Comparison of ENCODE assay signal across 27 cellular contexts in genomic region chr6:32849126-32849525, GRCh38. TPM values are rescaled to one million over a fixed set of nuclear protein-coding genes. Genes with fewer than 3 reads are reported as not detected.
DNase-seq lines count a peak whose midpoint lies in the region; ATAC-seq and TF ChIP-seq lines count a peak whose summit lies in the region.
"Had no signal": no experiment of that assay in that cellular context is flagged by ENCODE, and none has a peak within 500 bp of the region (broad histone marks: within the 10 kb centered on the region; RNA-seq: fewer than 3 reads in every experiment).

No MANE protein-coding gene starts in this region.

- no peak overlapping the region for H3K18ac ChIP-seq in mesendoderm (ENCODE audit: low read length)

- H3K36me3 Mint-ChIP-seq in activated CD4-positive, alpha-beta T cell treated with anti-CD3 and anti-CD28 coated beads, Interleukin-2, amount 10 ng/mL, durations not matched to agents 7 days and 5 days (ENCODE audit: low read depth), result peaks cover 84% of the 10 kb centered on the region
- H3K36me3 Mint-ChIP-seq in CD4-positive, alpha-beta memory T cell, result peaks cover 79 to 93% of the 10 kb centered on the region in 2 donors
- peaks cover 81% of the 10 kb centered on the region for H3K36me3 Mint-ChIP-seq in activated T-helper 1 cell treated with anti-CD3 and anti-CD28 coated beads, Interleukin-12 subunit alpha, Interleukin-12 subunit beta, Interleukin-2, Interleukin-4 antibody, amounts not matched to agents 30 ng/mL and 10 ng/mL and 1 ng/mL, durations not matched to agents 14 hours and 24 hours and 36 hours (ENCODE audit: low read depth)
- peaks cover 59% of the 10 kb centered on the region for H3K36me3 Mint-ChIP-seq in memory B cell

- intact Hi-C loops in CD4-positive, alpha-beta memory T cell (cut with micrococcal nuclease), result loop anchor here (10.0 kb wide), 1 partner anchor 1194 kb away; the partner anchor contains the start of genes APOM and BAG6
- intact Hi-C loops in activated T-helper 1 cell treated with anti-CD3 and anti-CD28 coated beads, Interleukin-12 subunit alpha, Interleukin-12 subunit beta, Interleukin-2, Interleukin-4 antibody, amounts not matched to agents 30 ng/mL and 10 ng/mL and 1 ng/mL, durations not matched to agents 14 hours and 24 hours and 36 hours (cut with micrococcal nuclease), result loop anchor here (10.0 kb wide), 1 partner anchor 566 kb away; the partner anchor contains the start of genes CUTA and PHF1
- intact Hi-C loops in stomach (cut with DNase I; ENCODE audit: low total_unique reads), result no loop called here

- TF ChIP-seq EP300 in stomach (IDR thresholded peaks at IDR 0.05), result no peak

- H3K79me2 ChIP-seq in mesendoderm (ENCODE audit: control insufficient read depth, insufficient read depth, low read length), result no peaks in the 10 kb centered on the region
- H3K79me2 ChIP-seq: parathyroid adenoma had no signal

- H3K4me2 ChIP-seq in mesendoderm (ENCODE audit: low read length), result no peak overlapping the region

- DNase-seq in activated CD4-positive, alpha-beta T cell treated with anti-CD3 and anti-CD28 coated beads, Interleukin-2, amount 10 ng/mL, durations not matched to agents 7 days and 5 days, result no peak
- no peak for DNase-seq in activated CD4-positive, alpha-beta T cell treated with anti-CD3 and anti-CD28 coated beads for 4 hours
- DNase-seq in CD4-positive, alpha-beta memory T cell, result no peak
- no peak for DNase-seq in activated T-helper 1 cell treated with anti-CD3 and anti-CD28 coated beads, Interleukin-12 subunit alpha, Interleukin-12 subunit beta, Interleukin-2, Interleukin-4 antibody, amounts not matched to agents 30 ng/mL and 10 ng/mL and 1 ng/mL, durations not matched to agents 14 hours and 24 hours and 36 hours (ENCODE audit: low spot score)
- DNase-seq in memory B cell (ENCODE audit: low spot score in 2 of 2) (no peak), NCI-H1105 (lab: John Stamatoyannopoulos, UW) (no peak), mesendoderm (no peak), stomach (no peak)
- DNase-seq: activated effector memory CD4-positive, alpha-beta T cell treated with anti-CD3 and anti-CD28 coated beads, Interleukin-2, amount 50 U/mL, for 16 hours; BE2C; central memory CD4-positive, alpha-beta T cell; heart left ventricle; left cardiac atrium; NCI-H1092; NCI-H1930; NCI-H226; NCI-H774; right cardiac atrium; SHP77; stimulated activated CD4-positive, alpha-beta T cell treated with anti-CD3 and anti-CD28 coated beads, Interleukin-12 subunit alpha, Interleukin-12 subunit beta, amount 100 ng/mL, for 4 hours had no signal

- TF ChIP-seq POLR2A in stomach (IDR thresholded peaks at IDR 0.05), result no peak

- no peak overlapping the region for H3K56ac ChIP-seq in mesendoderm (ENCODE audit: low read length)

- H3K4me3 ChIP-seq in CD4-positive, alpha-beta memory T cell (ENCODE audit: low read length in 2 of 2), result no peak overlapping the region
- H3K4me3 ChIP-seq in mesendoderm (ENCODE audit: low read length), result no peak overlapping the region
- H3K4me3 ChIP-seq in stomach, result peak overlapping the region in 1 of 4 donors; percentile 7
- H3K4me3 ChIP-seq: ascending aorta had no signal

- H3K27ac ChIP-seq in CD4-positive, alpha-beta memory T cell (ENCODE audit: low read depth, low read length), result peak overlapping the region; percentile 42
- no peak overlapping the region for H3K27ac ChIP-seq in mesendoderm (ENCODE audit: low read depth, low read length)
- H3K27ac ChIP-seq in stomach, result peak overlapping the region in 2 of 5 donors; percentile 3 to 7
- H3K27ac ChIP-seq: ascending aorta, epithelial cell of prostate, parathyroid adenoma had no signal

- H3K27me3 Mint-ChIP-seq in activated CD4-positive, alpha-beta T cell treated with anti-CD3 and anti-CD28 coated beads, Interleukin-2, amount 10 ng/mL, durations not matched to agents 7 days and 5 days, result no peaks in the 10 kb centered on the region
- no peaks in the 10 kb centered on the region for H3K27me3 Mint-ChIP-seq in CD4-positive, alpha-beta memory T cell
- no peaks in the 10 kb centered on the region for H3K27me3 Mint-ChIP-seq in activated T-helper 1 cell treated with anti-CD3 and anti-CD28 coated beads, Interleukin-12 subunit alpha, Interleukin-12 subunit beta, Interleukin-2, Interleukin-4 antibody, amounts not matched to agents 30 ng/mL and 10 ng/mL and 1 ng/mL, durations not matched to agents 14 hours and 24 hours and 36 hours (ENCODE audit: insufficient read depth)
- H3K27me3 Mint-ChIP-seq in memory B cell, result no peaks in the 10 kb centered on the region

- peaks cover 62% of the 10 kb centered on the region for H3K4me1 Mint-ChIP-seq in activated CD4-positive, alpha-beta T cell treated with anti-CD3 and anti-CD28 coated beads, Interleukin-2, amount 10 ng/mL, durations not matched to agents 7 days and 5 days
- H3K4me1 Mint-ChIP-seq in CD4-positive, alpha-beta memory T cell, result peaks cover 51 to 92% (median 63%) of the 10 kb centered on the region in 4 donors
- peaks cover 70% of the 10 kb centered on the region for H3K4me1 Mint-ChIP-seq in activated T-helper 1 cell treated with anti-CD3 and anti-CD28 coated beads, Interleukin-12 subunit alpha, Interleukin-12 subunit beta, Interleukin-2, Interleukin-4 antibody, amounts not matched to agents 30 ng/mL and 10 ng/mL and 1 ng/mL, durations not matched to agents 14 hours and 24 hours and 36 hours (ENCODE audit: low read depth)
- peaks cover 51% of the 10 kb centered on the region for H3K4me1 Mint-ChIP-seq in memory B cell

- no peak overlapping the region for H4K5ac ChIP-seq in mesendoderm (ENCODE audit: low read length)

- H3K36me3 ChIP-seq in CD4-positive, alpha-beta memory T cell (ENCODE audit: insufficient read depth, low read length), result peaks cover 66% of the 10 kb centered on the region
- H3K36me3 ChIP-seq in mesendoderm (ENCODE audit: control insufficient read depth, insufficient read depth, low read length), result no peaks in the 10 kb centered on the region
- peaks cover 34 to 71% (median 64%) of the 10 kb centered on the region in 4 donors for H3K36me3 ChIP-seq in stomach
- H3K36me3 ChIP-seq: BE2C had no signal

- peak overlapping the region; percentile 99 for H3K4me3 Mint-ChIP-seq in activated CD4-positive, alpha-beta T cell treated with anti-CD3 and anti-CD28 coated beads, Interleukin-2, amount 10 ng/mL, durations not matched to agents 7 days and 5 days
- peak overlapping the region; percentile 57 to 97 (median 82) for H3K4me3 Mint-ChIP-seq in CD4-positive, alpha-beta memory T cell
- peak overlapping the region; percentile 75 for H3K4me3 Mint-ChIP-seq in activated T-helper 1 cell treated with anti-CD3 and anti-CD28 coated beads, Interleukin-12 subunit alpha, Interleukin-12 subunit beta, Interleukin-2, Interleukin-4 antibody, amounts not matched to agents 30 ng/mL and 10 ng/mL and 1 ng/mL, durations not matched to agents 14 hours and 24 hours and 36 hours
- peak overlapping the region; percentile 12 for H3K4me3 Mint-ChIP-seq in memory B cell

- H3K27ac Mint-ChIP-seq in activated CD4-positive, alpha-beta T cell treated with anti-CD3 and anti-CD28 coated beads, Interleukin-2, amount 10 ng/mL, durations not matched to agents 7 days and 5 days, result peak overlapping the region; percentile 100
- peak overlapping the region; percentile 81 to 100 (median 91) for H3K27ac Mint-ChIP-seq in CD4-positive, alpha-beta memory T cell
- H3K27ac Mint-ChIP-seq in activated T-helper 1 cell treated with anti-CD3 and anti-CD28 coated beads, Interleukin-12 subunit alpha, Interleukin-12 subunit beta, Interleukin-2, Interleukin-4 antibody, amounts not matched to agents 30 ng/mL and 10 ng/mL and 1 ng/mL, durations not matched to agents 14 hours and 24 hours and 36 hours, result peak overlapping the region; percentile 65
- peak overlapping the region; percentile 9 for H3K27ac Mint-ChIP-seq in memory B cell
- H3K27ac Mint-ChIP-seq: nephron had no signal

- H3K9ac ChIP-seq in mesendoderm (ENCODE audit: low read length), result no peak overlapping the region
- H3K9ac ChIP-seq: parathyroid adenoma had no signal

- no peak overlapping the region for H4K8ac ChIP-seq in mesendoderm (ENCODE audit: low read depth, low read length)

- no CpG with 5 or more reads among the region's 6 CpGs for WGBS in mesendoderm (ENCODE audit: extremely low coverage, insufficient coverage, low lambda C conversion rate)
- 79 to 80% (median 80%) methylated on average over 6 of the region's 6 CpGs for WGBS in stomach, 5 donors

- no peak overlapping the region for H2BK5ac ChIP-seq in mesendoderm (ENCODE audit: low read length)

- no peak for TF ChIP-seq CTCF in stomach (IDR thresholded peaks at IDR 0.05)

- ATAC-seq in memory B cell (ENCODE audit: low read depth), result no peak
- ATAC-seq: heart left ventricle, HepG2, left cardiac atrium, right cardiac atrium had no signal

- no peak overlapping the region for H3K23ac ChIP-seq in mesendoderm (ENCODE audit: low read length)

- no peaks in the 10 kb centered on the region for H3K9me3 Mint-ChIP-seq in activated CD4-positive, alpha-beta T cell treated with anti-CD3 and anti-CD28 coated beads, Interleukin-2, amount 10 ng/mL, durations not matched to agents 7 days and 5 days
- no peaks in the 10 kb centered on the region for H3K9me3 Mint-ChIP-seq in CD4-positive, alpha-beta memory T cell
- H3K9me3 Mint-ChIP-seq in activated T-helper 1 cell treated with anti-CD3 and anti-CD28 coated beads, Interleukin-12 subunit alpha, Interleukin-12 subunit beta, Interleukin-2, Interleukin-4 antibody, amounts not matched to agents 30 ng/mL and 10 ng/mL and 1 ng/mL, durations not matched to agents 14 hours and 24 hours and 36 hours, result no peaks in the 10 kb centered on the region
- no peaks in the 10 kb centered on the region for H3K9me3 Mint-ChIP-seq in memory B cell
- H3K9me3 Mint-ChIP-seq: nephron had no signal

- CTCF ChIA-PET in activated CD4-positive, alpha-beta T cell treated with anti-CD3 and anti-CD28 coated beads, Interleukin-2, amount 10 ng/mL, durations not matched to agents 7 days and 5 days (lab: Charles Lee), result interaction anchor here (1.1 to 3.7 kb wide), 2 partner anchors 10 to 558 kb away, joined by 3 to 32 read pairs; partner anchors contain the start of gene TAP2
- CTCF ChIA-PET in CD4-positive, alpha-beta memory T cell (lab: Charles Lee; ENCODE audit: partially characterized antibody), result interaction anchor here (0.8 to 3.2 kb wide), 2 partner anchors 10 to 136 kb away, joined by 5 to 39 read pairs; partner anchors contain the start of gene TAP2

- H3K27me3 ChIP-seq in CD4-positive, alpha-beta memory T cell (ENCODE audit: insufficient read depth, low read length), result no peaks in the 10 kb centered on the region
- H3K27me3 ChIP-seq in mesendoderm (ENCODE audit: insufficient read depth, low read length, poor library complexity) (peaks cover 14% of the 10 kb centered on the region), stomach (no peaks in the 10 kb centered on the region)
- H3K27me3 ChIP-seq: ascending aorta, heart left ventricle had no signal

- POLR2A ChIA-PET in activated CD4-positive, alpha-beta T cell treated with anti-CD3 and anti-CD28 coated beads, Interleukin-2, amount 10 ng/mL, durations not matched to agents 7 days and 5 days (lab: Charles Lee), result no interaction called here
- POLR2A ChIA-PET in CD4-positive, alpha-beta memory T cell (lab: Charles Lee; ENCODE audit: partially characterized antibody), result interaction anchor here (1.1 to 3.7 kb wide), 2 partner anchors 9 to 122 kb away, joined by 6 to 75 read pairs; partner anchors contain the start of gene TAP2

- no peak overlapping the region for H3K4ac ChIP-seq in mesendoderm (ENCODE audit: low read depth, low read length)

- no peak overlapping the region for H2BK120ac ChIP-seq in mesendoderm (ENCODE audit: low read depth, low read length)

- H2BK15ac ChIP-seq in mesendoderm (replicated peaks; ENCODE audit: low read depth), result no peak overlapping the region

- no peaks in the 10 kb centered on the region for H3K79me1 ChIP-seq in mesendoderm (ENCODE audit: low read length)

- no peak overlapping the region for H2AK5ac ChIP-seq in mesendoderm (ENCODE audit: low read length)

- peaks cover 73% of the 10 kb centered on the region for H3K4me1 ChIP-seq in CD4-positive, alpha-beta memory T cell (ENCODE audit: insufficient read depth, low read length)
- H3K4me1 ChIP-seq in mesendoderm (ENCODE audit: control insufficient read depth, low read depth, low read length) (no peaks in the 10 kb centered on the region), stomach (peaks cover 19 to 69% (median 52%) of the 10 kb centered on the region in 4 donors)
- H3K4me1 ChIP-seq: BE2C, parathyroid adenoma had no signal

- no peaks in the 10 kb centered on the region for H3K9me3 ChIP-seq in CD4-positive, alpha-beta memory T cell (ENCODE audit: control insufficient read depth in 1 of 2, low read length in 2 of 2)
- no peaks in the 10 kb centered on the region for H3K9me3 ChIP-seq in stomach
- H3K9me3 ChIP-seq: ascending aorta, BE2C, heart left ventricle had no signal

RNA-seq across cellular contexts. Expression of gene TAP1, which starts 4.4 kb away (rescaled TPM):
- total RNA-seq in activated CD4-positive, alpha-beta T cell treated with anti-CD3 and anti-CD28 coated beads, Interleukin-2, amount 10 ng/mL, durations not matched to agents 7 days and 5 days, result 100 to 1,000 TPM; 396 to 441 TPM
- 100 to 1,000 TPM; 136 to 141 TPM for total RNA-seq in CD4-positive, alpha-beta memory T cell
- 100 to 1,000 TPM; 300 to 324 TPM for polyA plus RNA-seq in CD4-positive, alpha-beta memory T cell
- total RNA-seq in activated T-helper 1 cell treated with anti-CD3 and anti-CD28 coated beads, Interleukin-12 subunit alpha, Interleukin-12 subunit beta, Interleukin-2, Interleukin-4 antibody, amounts not matched to agents 30 ng/mL and 10 ng/mL and 1 ng/mL, durations not matched to agents 14 hours and 24 hours and 36 hours, result 284 and 290 TPM in 2 replicates
- polyA plus RNA-seq in mesendoderm (2013, experiment 1 of 2), result 2.0 TPM
- 2.3 TPM for polyA plus RNA-seq in mesendoderm (2013, experiment 2 of 2)
- total RNA-seq in stomach, result 10 to 100 TPM; 16.0 to 54.7 (median 29.6) TPM
- 100 to 1,000 TPM in 1 of 3 donors, 10 to 100 TPM in 2; 10.8 to 117 (median 15.5) TPM for polyA plus RNA-seq in stomach

RNA-seq across cellular contexts. Expression of gene PSMB9, which starts 4.9 kb away (rescaled TPM):
- 100 to 1,000 TPM; 329 to 391 TPM for total RNA-seq in activated CD4-positive, alpha-beta T cell treated with anti-CD3 and anti-CD28 coated beads, Interleukin-2, amount 10 ng/mL, durations not matched to agents 7 days and 5 days
- total RNA-seq in CD4-positive, alpha-beta memory T cell, result 100 to 1,000 TPM; 141 to 144 TPM
- 100 to 1,000 TPM; 501 to 763 TPM for polyA plus RNA-seq in CD4-positive, alpha-beta memory T cell
- total RNA-seq in activated T-helper 1 cell treated with anti-CD3 and anti-CD28 coated beads, Interleukin-12 subunit alpha, Interleukin-12 subunit beta, Interleukin-2, Interleukin-4 antibody, amounts not matched to agents 30 ng/mL and 10 ng/mL and 1 ng/mL, durations not matched to agents 14 hours and 24 hours and 36 hours, result 249 and 253 TPM in 2 replicates
- polyA plus RNA-seq in mesendoderm (2013, experiment 1 of 2), result 0.20 TPM
- polyA plus RNA-seq in mesendoderm (2013, experiment 2 of 2), result 0.13 TPM
- total RNA-seq in stomach, result 10 to 100 TPM in 1 of 5 donors, 1 to 10 TPM in 4; 5.4 to 18.7 (median 6.8) TPM
- polyA plus RNA-seq in stomach, result 100 to 1,000 TPM in 1 of 3 donors, 10 to 100 TPM in 2; 33.2 to 107 (median 91.6) TPM

RNA-seq across cellular contexts. Expression of gene PSMB8, which starts 5.3 kb away (rescaled TPM):
- total RNA-seq in activated CD4-positive, alpha-beta T cell treated with anti-CD3 and anti-CD28 coated beads, Interleukin-2, amount 10 ng/mL, durations not matched to agents 7 days and 5 days, result 100 to 1,000 TPM; 307 to 379 TPM
- 100 to 1,000 TPM; 134 to 138 TPM for total RNA-seq in CD4-positive, alpha-beta memory T cell
- polyA plus RNA-seq in CD4-positive, alpha-beta memory T cell, result 100 to 1,000 TPM; 363 to 426 TPM
- 353 and 358 TPM in 2 replicates for total RNA-seq in activated T-helper 1 cell treated with anti-CD3 and anti-CD28 coated beads, Interleukin-12 subunit alpha, Interleukin-12 subunit beta, Interleukin-2, Interleukin-4 antibody, amounts not matched to agents 30 ng/mL and 10 ng/mL and 1 ng/mL, durations not matched to agents 14 hours and 24 hours and 36 hours
- 4.7 TPM for polyA plus RNA-seq in mesendoderm (2013, experiment 1 of 2)
- polyA plus RNA-seq in mesendoderm (2013, experiment 2 of 2), result 3.9 TPM
- total RNA-seq in stomach, result 10 to 100 TPM in 3 of 5 donors, 1 to 10 TPM in 2; 2.7 to 32.1 (median 16.7) TPM
- 100 to 1,000 TPM in 2 of 3 donors, 10 to 100 TPM in 1; 88.6 to 177 (median 124) TPM for polyA plus RNA-seq in stomach

RNA-seq across cellular contexts. Expression of gene TAP2, which starts 10.6 kb away (rescaled TPM):
- total RNA-seq in activated CD4-positive, alpha-beta T cell treated with anti-CD3 and anti-CD28 coated beads, Interleukin-2, amount 10 ng/mL, durations not matched to agents 7 days and 5 days, result 100 to 1,000 TPM; 332 to 337 TPM
- 100 to 1,000 TPM; 106 to 112 TPM for total RNA-seq in CD4-positive, alpha-beta memory T cell
- 10 to 100 TPM; 11.0 to 16.5 TPM for polyA plus RNA-seq in CD4-positive, alpha-beta memory T cell
- total RNA-seq in activated T-helper 1 cell treated with anti-CD3 and anti-CD28 coated beads, Interleukin-12 subunit alpha, Interleukin-12 subunit beta, Interleukin-2, Interleukin-4 antibody, amounts not matched to agents 30 ng/mL and 10 ng/mL and 1 ng/mL, durations not matched to agents 14 hours and 24 hours and 36 hours, result 160 and 167 TPM in 2 replicates
- polyA plus RNA-seq in mesendoderm (2013, experiment 1 of 2), result 5.4 TPM
- 6.5 TPM for polyA plus RNA-seq in mesendoderm (2013, experiment 2 of 2)
- total RNA-seq in stomach, result 100 to 1,000 TPM in 1 of 5 donors, 10 to 100 TPM in 3, 1 to 10 TPM in 1; 3.8 to 449 (median 12.2) TPM
- polyA plus RNA-seq in stomach, result 10 to 100 TPM in 1 of 3 donors, 1 to 10 TPM in 2; 1.2 to 24.6 (median 4.4) TPM

RNA-seq across cellular contexts. Expression of gene HLA-DOB, which starts 32.3 kb away (rescaled TPM):
- total RNA-seq in activated CD4-positive, alpha-beta T cell treated with anti-CD3 and anti-CD28 coated beads, Interleukin-2, amount 10 ng/mL, durations not matched to agents 7 days and 5 days, result 1 to 10 TPM; 2.4 to 2.9 TPM
- total RNA-seq in CD4-positive, alpha-beta memory T cell, result 1 to 10 TPM in 1 of 2 experiments, under 1 TPM in 1; 0.61 to 1.1 TPM
- polyA plus RNA-seq in CD4-positive, alpha-beta memory T cell, result 1 to 10 TPM in 1 of 2 donors, under 1 TPM in 1; 0.22 to 2.8 TPM
- total RNA-seq in activated T-helper 1 cell treated with anti-CD3 and anti-CD28 coated beads, Interleukin-12 subunit alpha, Interleukin-12 subunit beta, Interleukin-2, Interleukin-4 antibody, amounts not matched to agents 30 ng/mL and 10 ng/mL and 1 ng/mL, durations not matched to agents 14 hours and 24 hours and 36 hours, result 4.2 and 4.3 TPM in 2 replicates
- polyA plus RNA-seq in mesendoderm (2013, experiment 1 of 2), result 0.07 TPM
- 0.04 TPM for polyA plus RNA-seq in mesendoderm (2013, experiment 2 of 2)
- 10 to 100 TPM in 1 of 5 donors, 1 to 10 TPM in 2, not detected in 2; 1.3 to 62.9 (median 2.9) TPM for total RNA-seq in stomach
- 1 to 10 TPM in 2 of 3 donors, under 1 TPM in 1; 0.81 to 5.0 (median 1.2) TPM for polyA plus RNA-seq in stomach
- total RNA-seq: ascending aorta, H1, HepG2, mesenteric fat pad had no signal
- polyA plus RNA-seq: HepG2 had no signal

Comparison
In these comparisons a context has a peak if more than half of its experiments do, and no peak if none do; other contexts are left out.
1. H3K27ac Mint-ChIP-seq: peak in every context shown above with its lines; median percentile 100 in activated CD4-positive, alpha-beta T cell treated with anti-CD3 and anti-CD28 coated beads, Interleukin-2, amount 10 ng/mL, durations not matched to agents 7 days and 5 days; 91 in CD4-positive, alpha-beta memory T cell; 65 in activated T-helper 1 cell treated with anti-CD3 and anti-CD28 coated beads, Interleukin-12 subunit alpha, Interleukin-12 subunit beta, Interleukin-2, Interleukin-4 antibody, amounts not matched to agents 30 ng/mL and 10 ng/mL and 1 ng/mL, durations not matched to agents 14 hours and 24 hours and 36 hours; 9 in memory B cell.
2. H3K4me3 Mint-ChIP-seq: peak in every context shown above with its lines; median percentile 99 in activated CD4-positive, alpha-beta T cell treated with anti-CD3 and anti-CD28 coated beads, Interleukin-2, amount 10 ng/mL, durations not matched to agents 7 days and 5 days; 82 in CD4-positive, alpha-beta memory T cell; 75 in activated T-helper 1 cell treated with anti-CD3 and anti-CD28 coated beads, Interleukin-12 subunit alpha, Interleukin-12 subunit beta, Interleukin-2, Interleukin-4 antibody, amounts not matched to agents 30 ng/mL and 10 ng/mL and 1 ng/mL, durations not matched to agents 14 hours and 24 hours and 36 hours; 12 in memory B cell.
3. RNA of gene PSMB9, which starts 4.9 kb away (total RNA-seq): 329 to 391 TPM in activated CD4-positive, alpha-beta T cell treated with anti-CD3 and anti-CD28 coated beads, Interleukin-2, amount 10 ng/mL, durations not matched to agents 7 days and 5 days, 249 to 253 TPM in activated T-helper 1 cell treated with anti-CD3 and anti-CD28 coated beads, Interleukin-12 subunit alpha, Interleukin-12 subunit beta, Interleukin-2, Interleukin-4 antibody, amounts not matched to agents 30 ng/mL and 10 ng/mL and 1 ng/mL, durations not matched to agents 14 hours and 24 hours and 36 hours and 141 to 144 TPM in CD4-positive, alpha-beta memory T cell; 5.4 to 18.7 TPM in stomach; every median in the first group is over 4 times any median in the second.
4. RNA of gene PSMB8, which starts 5.3 kb away (total RNA-seq): 307 to 379 TPM in activated CD4-positive, alpha-beta T cell treated with anti-CD3 and anti-CD28 coated beads, Interleukin-2, amount 10 ng/mL, durations not matched to agents 7 days and 5 days, 353 to 358 TPM in activated T-helper 1 cell treated with anti-CD3 and anti-CD28 coated beads, Interleukin-12 subunit alpha, Interleukin-12 subunit beta, Interleukin-2, Interleukin-4 antibody, amounts not matched to agents 30 ng/mL and 10 ng/mL and 1 ng/mL, durations not matched to agents 14 hours and 24 hours and 36 hours and 134 to 138 TPM in CD4-positive, alpha-beta memory T cell; 2.7 to 32.1 TPM in stomach; every median in the first group is over 4 times any median in the second.